In genomic region chr7:66075590-66076458, GRCh38 we compare ENCODE assay signal across 1 cellular context.
TF ChIP-seq lines count a peak whose summit lies in the region.

Gene ASL, plus strand, starts transcription at chr7:66075819. Its CDS starts 263 bp downstream, at chr7:66076082.

TF ChIP-seq in HepG2, 621 proteins besides CTCF, POLR2A, EP300 and RAD21 (continued from another document and continues in another):
- TF ChIP-seq DZIP1 (CRISPR knock-in tag; IDR thresholded peaks at IDR 0.05) (no peak; the same call in 1 of the 2 replicates), KLF9 (CRISPR knock-in tag; IDR thresholded peaks at IDR 0.05; ENCODE audit: low read depth) (no peak), KLF6 (CRISPR knock-in tag; IDR thresholded peaks at IDR 0.05) (0 out of 2 replicates have a peak, but pooled peaks have one; percentile 37), PPARG (CRISPR knock-in tag; conservative IDR thresholded peaks at IDR 0.05) (no peak), PBX2 (CRISPR knock-in tag; IDR thresholded peaks at IDR 0.05) (no peak), ZNF256 (CRISPR knock-in tag; conservative IDR thresholded peaks at IDR 0.05) (peak; percentile 57; the same call in 1 of the 2 replicates), ZNF609 (CRISPR knock-in tag; IDR thresholded peaks at IDR 0.05; ENCODE audit: borderline replicate concordance) (no peak), MNT (IDR thresholded peaks at IDR 0.05) (0 out of 2 replicates have a peak, but pooled peaks have one; percentile 17), BHLHE40 (IDR thresholded peaks at IDR 0.05; ENCODE audit: low read length) (no peak), HOXA9 (CRISPR knock-in tag; IDR thresholded peaks at IDR 0.05; ENCODE audit: borderline replicate concordance) (no peak), DRAP1 (CRISPR knock-in tag; IDR thresholded peaks at IDR 0.05) (peak; percentile 99), ZNF335 (CRISPR knock-in tag; IDR thresholded peaks at IDR 0.05) (no peak), ATRX (CRISPR knock-in tag; IDR thresholded peaks at IDR 0.05; ENCODE audit: borderline replicate concordance) (no peak), ZNF678 (CRISPR knock-in tag; IDR thresholded peaks at IDR 0.05) (no peak), ZBTB7B (CRISPR knock-in tag; IDR thresholded peaks at IDR 0.05) (no peak), FOXP1 (IDR thresholded peaks at IDR 0.05) (no peak), FOXP1 (CRISPR knock-in tag; IDR thresholded peaks at IDR 0.05) (no peak), KMT2B (CRISPR knock-in tag; IDR thresholded peaks at IDR 0.05) (peak; percentile 31; the same call in 1 of the 2 replicates), CREM (IDR thresholded peaks at IDR 0.05) (no peak; the same call in 1 of the 2 replicates), CREM (CRISPR knock-in tag; IDR thresholded peaks at IDR 0.05) (no peak), ZBTB7A (CRISPR knock-in tag; IDR thresholded peaks at IDR 0.05) (no peak), GLI4 (CRISPR knock-in tag; IDR thresholded peaks at IDR 0.05; ENCODE audit: borderline replicate concordance) (no peak; the same call in 1 of the 2 replicates), TCF12 (IDR thresholded peaks at IDR 0.05) (no peak), TCF12 (CRISPR knock-in tag; IDR thresholded peaks at IDR 0.05) (no peak), TRIM22 (IDR thresholded peaks at IDR 0.05) (no peak), LBX2 (CRISPR knock-in tag; IDR thresholded peaks at IDR 0.05; ENCODE audit: borderline replicate concordance) (no peak), PITX1 (CRISPR knock-in tag; IDR thresholded peaks at IDR 0.05) (peak; percentile 15; the same call in 1 of the 2 replicates), DDIT3 (CRISPR knock-in tag; IDR thresholded peaks at IDR 0.05) (no peak), IRX3 (CRISPR knock-in tag; IDR thresholded peaks at IDR 0.05; ENCODE audit: borderline replicate concordance, low read depth) (0 out of 2 replicates have a peak, but pooled peaks have one; percentile 46), ZNF317 (CRISPR knock-in tag; IDR thresholded peaks at IDR 0.05) (no peak), BRCA1 (CRISPR knock-in tag; IDR thresholded peaks at IDR 0.05) (peak; percentile 84; the same call in 1 of the 2 replicates), BATF2 (CRISPR knock-in tag; IDR thresholded peaks at IDR 0.05) (no peak), ZSCAN5A (CRISPR knock-in tag; IDR thresholded peaks at IDR 0.05; ENCODE audit: borderline replicate concordance) (no peak), ZC3H13 (CRISPR knock-in tag; IDR thresholded peaks at IDR 0.05) (no peak; the same call in 1 of the 2 replicates), NCOA5 (CRISPR knock-in tag; IDR thresholded peaks at IDR 0.05) (no peak), RAD51 (IDR thresholded peaks at IDR 0.05; ENCODE audit: borderline replicate concordance) (no peak), KAT7 (CRISPR knock-in tag; IDR thresholded peaks at IDR 0.05; ENCODE audit: borderline replicate concordance) (peak; percentile 90; the same call in 1 of the 2 replicates), FOXM1 (CRISPR knock-in tag; IDR thresholded peaks at IDR 0.05) (no peak), JARID2 (CRISPR knock-in tag; IDR thresholded peaks at IDR 0.05; ENCODE audit: insufficient replicate concordance) (no peak), MLX (CRISPR knock-in tag; IDR thresholded peaks at IDR 0.05) (no peak), PRDM10 (CRISPR knock-in tag; IDR thresholded peaks at IDR 0.05; ENCODE audit: low read depth) (no peak), FOXA3 (CRISPR knock-in tag; IDR thresholded peaks at IDR 0.05) (peak; percentile 36), ZNF619 (CRISPR knock-in tag; IDR thresholded peaks at IDR 0.05) (no peak), CEBPB (IDR thresholded peaks at IDR 0.05; ENCODE audit: borderline replicate concordance, low read depth, low read length) (no peak), ELF1 (CRISPR knock-in tag; IDR thresholded peaks at IDR 0.05) (no peak), ZNF569 (CRISPR knock-in tag; IDR thresholded peaks at IDR 0.05; ENCODE audit: borderline replicate concordance) (0 out of 2 replicates have a peak, but pooled peaks have one; percentile 60)
